ENCODE assay signal across 9 cellular contexts in genomic region chr2:46179037-46179621, GRCh38.
DNase-seq lines count a peak whose midpoint lies in the region; FAIRE-seq and TF ChIP-seq lines count a peak whose summit lies in the region.
"Had no signal": no experiment of that assay in that cellular context is flagged by ENCODE, and none has a peak within 500 bp of the region (broad histone marks: within the 10 kb centered on the region; RNA-seq: fewer than 3 reads in every experiment).

No MANE protein-coding gene starts in this region.

- no peaks in the 10 kb centered on the region for H3K79me1 ChIP-seq in mesendoderm (ENCODE audit: low read length)

- H3K4me2 ChIP-seq in mesendoderm (ENCODE audit: low read length) = no peak overlapping the region
- H3K4me2 ChIP-seq: A549 had no signal

- H3K36me3 ChIP-seq in mesendoderm (ENCODE audit: control insufficient read depth, insufficient read depth, low read length) = no peaks in the 10 kb centered on the region

- H3K9ac ChIP-seq in mesendoderm (ENCODE audit: low read length) = no peak overlapping the region

- H2AK5ac ChIP-seq in mesendoderm (ENCODE audit: low read length) = no peak overlapping the region

- H3K4me1 ChIP-seq in mesendoderm (ENCODE audit: control insufficient read depth, low read depth, low read length) = peaks cover 2% of the 10 kb centered on the region

- no peak overlapping the region for H2BK5ac ChIP-seq in mesendoderm (ENCODE audit: low read length)

- no peaks in the 10 kb centered on the region for H3K27me3 ChIP-seq in mesendoderm (ENCODE audit: insufficient read depth, low read length, poor library complexity)

- DNase-seq in NCI-H82 (lab: John Stamatoyannopoulos, UW) = peak; percentile 20
- DNase-seq in NCI-H82 treated with DMSO at 0.1 percent for 48 hours (lab: John Stamatoyannopoulos, UW; ENCODE audit: unreplicated experiment) = no peak
- DNase-seq in T-helper 9 cell = peak; percentile 35
- DNase-seq in brain pericyte (ENCODE audit: low read depth, low spot score) = peak; percentile 85
- peak; percentile 71 for DNase-seq in mesendoderm
- DNase-seq in stimulated activated CD8-positive, alpha-beta memory T cell treated with anti-CD3 and anti-CD28 coated beads, Interleukin-7, amount 100 ng/mL, for 4 hours (ENCODE audit: low read depth in 2 of 2) = peak; percentile 21 to 32
- DNase-seq in D721Med (ENCODE audit: insufficient read length, low spot score) = no peak
- DNase-seq in DMS 273 treated with DMSO at 0.1 percent for 48 hours (lab: John Stamatoyannopoulos, UW) = no peak

- H3K27ac ChIP-seq in mesendoderm (ENCODE audit: low read depth, low read length) = no peak overlapping the region

- no peak overlapping the region for H3K4ac ChIP-seq in mesendoderm (ENCODE audit: low read depth, low read length)

- H3K23ac ChIP-seq in mesendoderm (ENCODE audit: low read length) = no peak overlapping the region

- TF ChIP-seq CTCF in D721Med (IDR thresholded peaks at IDR 0.05; ENCODE audit: insufficient read depth, missing control alignments) = no peak

- H3K18ac ChIP-seq in mesendoderm (ENCODE audit: low read length) = no peak overlapping the region

- H3K4me3 ChIP-seq in mesendoderm (ENCODE audit: low read length) = no peak overlapping the region
- H3K4me3 ChIP-seq: A549 had no signal

- no CpG with 5 or more reads among the region's 6 CpGs for WGBS in mesendoderm (ENCODE audit: extremely low coverage, insufficient coverage, low lambda C conversion rate)

- no peak for FAIRE-seq in D721Med (lab: Jason Lieb, UNC)
- FAIRE-seq: A549 had no signal

- no peak overlapping the region for H2BK15ac ChIP-seq in mesendoderm (replicated peaks; ENCODE audit: low read depth)

- H3K56ac ChIP-seq in mesendoderm (ENCODE audit: low read length) = peak overlapping the region; percentile 0

- no peak overlapping the region for H2BK120ac ChIP-seq in mesendoderm (ENCODE audit: low read depth, low read length)

- H4K8ac ChIP-seq in mesendoderm (ENCODE audit: low read depth, low read length) = no peak overlapping the region

- peak overlapping the region; percentile 0 for H4K5ac ChIP-seq in mesendoderm (ENCODE audit: low read length)

- H3K79me2 ChIP-seq in mesendoderm (ENCODE audit: control insufficient read depth, insufficient read depth, low read length) = no peaks in the 10 kb centered on the region

Comparison
In these comparisons a context has a peak if more than half of its experiments do, and no peak if none do; other contexts are left out.
1. DNase-seq: peak in NCI-H82 (single experiment), T-helper 9 cell (single experiment), brain pericyte (single experiment), mesendoderm (single experiment) and stimulated activated CD8-positive, alpha-beta memory T cell treated with anti-CD3 and anti-CD28 coated beads, Interleukin-7, amount 100 ng/mL, for 4 hours (2 of 2); none in NCI-H82 treated with DMSO at 0.1 percent for 48 hours (single experiment), D721Med (single experiment) and DMS 273 treated with DMSO at 0.1 percent for 48 hours (single experiment).